6 cellular contexts compared by ENCODE assay signal in genomic region chr6:24240380-24240779, GRCh38.
"Had no signal": no experiment of that assay in that cellular context is flagged by ENCODE, and none has a peak within 500 bp of the region (broad histone marks: within the 10 kb centered on the region; RNA-seq: fewer than 3 reads in every experiment).

No MANE protein-coding gene starts in this region.

- ATAC-seq: GM23338 had no signal

- FAIRE-seq: H54 had no signal

- H3K4me2 ChIP-seq: GM23338 had no signal

- H3K4me3 ChIP-seq: GM23338 had no signal

- H3K27ac ChIP-seq: HL-60 had no signal

- DNase-seq: H9, HCEC 1CT, KG1 had no signal

- H2AFZ ChIP-seq: GM23338 had no signal
